ENCODE assay signal across 2 cellular contexts in the genomic region with DNA sequence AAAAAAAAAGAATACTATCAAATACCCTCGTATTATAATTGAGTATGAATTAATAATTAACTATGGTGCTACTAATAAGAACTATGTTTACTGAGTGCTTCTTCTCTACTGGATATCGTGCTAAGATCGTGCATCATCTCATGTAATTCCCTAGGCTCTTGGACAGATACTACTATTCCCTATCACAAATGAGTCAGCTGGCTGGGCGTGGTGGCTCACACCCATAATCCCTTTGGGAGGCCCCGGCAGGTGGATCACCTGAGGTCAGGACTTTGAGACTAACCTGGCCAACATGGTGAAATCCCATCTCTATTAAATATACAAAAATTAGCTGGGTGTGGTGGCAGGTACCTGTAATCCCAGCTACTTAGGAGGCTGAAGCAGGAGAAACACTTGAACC. TPM values are rescaled to one million over a fixed set of nuclear protein-coding genes. Genes with fewer than 3 reads are reported as not detected.
"Had no signal": no experiment of that assay in that cellular context is flagged by ENCODE, and none has a peak within 500 bp of the region (broad histone marks: within the 10 kb centered on the region; RNA-seq: fewer than 3 reads in every experiment).

No MANE protein-coding gene starts in this region.

RNA-seq across cellular contexts. Expression of gene CELA3B, which starts 9.1 kb away (rescaled TPM):
- total RNA-seq: G401 had no signal
- polyA plus RNA-seq: GM12878 had no signal

RNA-seq across cellular contexts. Expression of gene CELA3A, which starts 15.6 kb away (rescaled TPM):
- total RNA-seq: G401 had no signal
- polyA plus RNA-seq: GM12878 had no signal
